In genomic region chr7:115937960-115938359, GRCh38 we compare ENCODE assay signal across 22 cellular contexts.
DNase-seq lines count a peak whose midpoint lies in the region; ATAC-seq, FAIRE-seq and TF ChIP-seq lines count a peak whose summit lies in the region.
"Had no signal": no experiment of that assay in that cellular context is flagged by ENCODE, and none has a peak within 500 bp of the region (broad histone marks: within the 10 kb centered on the region; RNA-seq: fewer than 3 reads in every experiment).

No MANE protein-coding gene starts in this region.

- intact Hi-C loops in dendritic cell treated with granulocyte-macrophage colony-stimulating factor and Interleukin-4, amounts not matched to agents 40 ng/mL and 50 ng/mL, for 4 days (cut with micrococcal nuclease): loop anchor here (10.0 kb wide), 1 partner anchor 87 kb away; no protein-coding TSS in a partner anchor
- intact Hi-C loops in pancreas (cut with DNase I): no loop called here

- 78 to 79% methylated on average over 1 of the region's 1 CpG for WGBS in pancreas, 2 donors

- H3K4me3 ChIP-seq in astrocyte (ENCODE audit: insufficient read depth, low read depth, low read length) (no peak overlapping the region), pancreas (no peak overlapping the region)
- H3K4me3 ChIP-seq: A549 had no signal

- H4K20me1 ChIP-seq in astrocyte (ENCODE audit: insufficient read depth, low read length): no peaks in the 10 kb centered on the region

- FAIRE-seq in astrocyte (lab: Jason Lieb, UNC) (no peak), pancreas (lab: Jason Lieb, UNC) (peak; percentile 39)
- FAIRE-seq: A549, D721Med, G401.6, GM12891, GM19239, H1 had no signal

- H3K9me3 ChIP-seq in astrocyte (ENCODE audit: insufficient read depth, low read depth, low read length): no peaks in the 10 kb centered on the region
- H3K9me3 ChIP-seq in pancreas: no peaks in the 10 kb centered on the region
- H3K9me3 ChIP-seq: A549, BE2C had no signal

- H3K27ac ChIP-seq in astrocyte (ENCODE audit: low read depth, low read length): no peak overlapping the region
- no peak overlapping the region for H3K27ac ChIP-seq in pancreas
- H3K27ac ChIP-seq: A549, C4-2B had no signal

- H3K4me2 ChIP-seq in astrocyte (ENCODE audit: low read length): no peak overlapping the region
- H3K4me2 ChIP-seq: A549 had no signal

- H3K4me3 Mint-ChIP-seq in astrocyte (ENCODE audit: unreplicated experiment): no peak overlapping the region
- H3K4me3 Mint-ChIP-seq in dendritic cell treated with granulocyte-macrophage colony-stimulating factor and Interleukin-4, amounts not matched to agents 40 ng/mL and 50 ng/mL, for 4 days: no peak overlapping the region
- H3K4me3 Mint-ChIP-seq: CD8-positive, alpha-beta T cell; IgD-negative memory B cell had no signal

- peak; percentile 57 for DNase-seq in NCI-H226
- DNase-seq in astrocyte (ENCODE audit: low read depth): peak; percentile 15
- no peak for DNase-seq in pancreas
- no peak for DNase-seq in NCI-H524 (lab: John Stamatoyannopoulos, UW)
- DNase-seq in GM13976 (ENCODE audit: low spot score): no peak
- DNase-seq: BE2C; CD8-positive, alpha-beta T cell; COR-L47; DMS153; DMS79 treated with DMSO at 0.1 percent for 48 hours; EL; HCEC 1CT had no signal

- H3K9me3 Mint-ChIP-seq in astrocyte (ENCODE audit: unreplicated experiment): no peaks in the 10 kb centered on the region
- no peaks in the 10 kb centered on the region for H3K9me3 Mint-ChIP-seq in dendritic cell treated with granulocyte-macrophage colony-stimulating factor and Interleukin-4, amounts not matched to agents 40 ng/mL and 50 ng/mL, for 4 days
- H3K9me3 Mint-ChIP-seq: CD8-positive, alpha-beta T cell; IgD-negative memory B cell had no signal

- H3K27me3 ChIP-seq in astrocyte (ENCODE audit: insufficient read depth, low read length) (no peaks in the 10 kb centered on the region), pancreas (no peaks in the 10 kb centered on the region)
- H3K27me3 ChIP-seq: BE2C had no signal

- H3K9ac ChIP-seq in astrocyte (ENCODE audit: low read length): no peak overlapping the region

- ATAC-seq in pancreas (peak in 1 of 4 donors; percentile 43), GM19452 (IDR thresholded peaks at IDR 0.05; ENCODE audit: unreplicated experiment) (no peak)
- ATAC-seq: A549; CD8-positive, alpha-beta T cell had no signal

- no peaks in the 10 kb centered on the region for H3K79me2 ChIP-seq in astrocyte (ENCODE audit: insufficient read depth, low read length)

- TF ChIP-seq CTCF in astrocyte (IDR thresholded peaks at IDR 0.05; ENCODE audit: insufficient read depth, low read depth, low read length) (no peak), pancreas (IDR thresholded peaks at IDR 0.05) (no peak), GM13976 (IDR thresholded peaks at IDR 0.05; ENCODE audit: borderline replicate concordance, control extremely low read depth, extremely low read depth, insufficient read depth, missing control alignments) (no peak)

- H3K27me3 Mint-ChIP-seq in astrocyte (ENCODE audit: low read depth, unreplicated experiment): no peaks in the 10 kb centered on the region
- H3K27me3 Mint-ChIP-seq in dendritic cell treated with granulocyte-macrophage colony-stimulating factor and Interleukin-4, amounts not matched to agents 40 ng/mL and 50 ng/mL, for 4 days: no peaks in the 10 kb centered on the region
- H3K27me3 Mint-ChIP-seq: IgD-negative memory B cell had no signal

- no peak overlapping the region for H2AFZ ChIP-seq in astrocyte (ENCODE audit: low read depth, low read length)

- H3K4me1 ChIP-seq in astrocyte (ENCODE audit: insufficient read depth, low read length) (no peaks in the 10 kb centered on the region), pancreas (no peaks in the 10 kb centered on the region)
- H3K4me1 ChIP-seq: A549, BE2C had no signal

- no peak overlapping the region for H3K27ac Mint-ChIP-seq in astrocyte (ENCODE audit: unreplicated experiment)
- H3K27ac Mint-ChIP-seq in dendritic cell treated with granulocyte-macrophage colony-stimulating factor and Interleukin-4, amounts not matched to agents 40 ng/mL and 50 ng/mL, for 4 days: peak overlapping the region; percentile 76
- H3K27ac Mint-ChIP-seq: CD8-positive, alpha-beta T cell; IgD-negative memory B cell had no signal

- peaks cover 4% of the 10 kb centered on the region for H3K4me1 Mint-ChIP-seq in astrocyte (ENCODE audit: low read depth, unreplicated experiment)
- H3K4me1 Mint-ChIP-seq in dendritic cell treated with granulocyte-macrophage colony-stimulating factor and Interleukin-4, amounts not matched to agents 40 ng/mL and 50 ng/mL, for 4 days (ENCODE audit: low read depth): peaks cover 24% of the 10 kb centered on the region
- H3K4me1 Mint-ChIP-seq: IgD-negative memory B cell had no signal

- H3K36me3 ChIP-seq in astrocyte (ENCODE audit: insufficient read depth, low read length): no peaks in the 10 kb centered on the region
- H3K36me3 ChIP-seq in pancreas: no peaks in the 10 kb centered on the region
- H3K36me3 ChIP-seq: BE2C had no signal

- in situ Hi-C loops in GM13976 (cut with MboI; ENCODE audit: low sequenced_read_pairs, unreplicated experiment): no loop called here

- no peaks in the 10 kb centered on the region for H3K36me3 Mint-ChIP-seq in astrocyte (ENCODE audit: low read depth, unreplicated experiment)
- peaks cover 59% of the 10 kb centered on the region for H3K36me3 Mint-ChIP-seq in dendritic cell treated with granulocyte-macrophage colony-stimulating factor and Interleukin-4, amounts not matched to agents 40 ng/mL and 50 ng/mL, for 4 days (ENCODE audit: low read depth)
- H3K36me3 Mint-ChIP-seq: CD8-positive, alpha-beta T cell had no signal

Comparison
In these comparisons a context has a peak if more than half of its experiments do, and no peak if none do; other contexts are left out.
1. DNase-seq: peak in NCI-H226 (single experiment) and astrocyte (single experiment); none in pancreas (0 of 6), NCI-H524 (0 of 2) and GM13976 (single experiment).